Comparison of ENCODE assay signal across 8 cellular contexts in the genomic region with DNA sequence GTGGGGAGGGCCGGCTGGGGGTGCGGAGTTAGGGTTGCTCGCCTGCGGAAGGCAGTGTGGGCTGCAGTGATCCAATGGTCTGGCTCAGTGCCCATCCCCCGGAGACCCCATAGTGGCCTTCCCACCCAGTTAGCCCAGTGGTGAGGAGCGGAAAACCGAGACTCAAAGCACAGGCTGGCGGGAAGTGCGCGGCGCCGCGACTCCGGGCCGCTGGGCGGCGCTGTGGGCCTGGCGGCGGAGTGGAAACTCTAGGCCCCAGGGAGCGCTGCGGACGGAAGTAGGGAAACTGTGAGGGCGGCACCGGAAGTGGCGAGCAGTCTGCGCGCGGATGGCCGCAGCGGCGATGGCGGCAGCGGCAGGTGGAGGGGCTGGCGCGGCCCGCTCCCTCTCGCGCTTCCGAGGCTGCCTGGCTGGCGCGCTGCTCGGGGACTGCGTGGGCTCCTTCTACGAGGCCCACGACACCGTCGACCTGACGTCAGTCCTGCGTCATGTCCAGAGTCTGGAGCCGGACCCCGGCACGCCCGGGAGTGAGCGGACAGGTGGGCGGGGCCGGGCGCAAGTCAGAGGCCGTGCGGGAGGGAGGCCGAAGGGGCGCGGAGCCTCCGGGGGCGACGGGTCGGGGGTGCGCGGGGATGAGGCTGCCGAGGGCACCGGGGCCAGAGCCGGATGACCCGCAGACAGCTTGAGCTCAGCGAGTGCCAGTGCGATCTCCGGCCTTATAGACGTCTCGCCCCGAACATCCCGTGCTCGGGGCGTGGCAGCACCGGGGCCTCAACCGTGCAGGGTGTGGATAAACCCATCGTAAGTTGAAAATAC. TPM values are rescaled to one million over a fixed set of nuclear protein-coding genes. Genes with fewer than 3 reads are reported as not detected.
DNase-seq lines count a peak whose midpoint lies in the region; ATAC-seq, FAIRE-seq and TF ChIP-seq lines count a peak whose summit lies in the region.

TSS of gene ADPRS (plus strand) at position 316 of the 816 bp plus-strand sequence. CDS start at position 329, 13 bp downstream.

- peak within 1 kb of the TSS; percentile 86 for H3K27ac Mint-ChIP-seq in activated naive CD8-positive, alpha-beta T cell treated with anti-CD3 and anti-CD28 coated beads, Interleukin-2, amount 10 ng/mL, durations not matched to agents 7 days and 5 days

- H3K4me1 ChIP-seq in pancreas (peaks cover 0 to 9% (median 5%) of the 10 kb centered on the region in 3 donors), thyroid gland (peaks cover 23 to 42% of the 10 kb centered on the region in 2 donors)

- peak; percentile 100 for TF ChIP-seq CTCF in GM12874 (IDR thresholded peaks at IDR 0.05; ENCODE audit: insufficient read depth, low read depth, low read length)
- peak; percentile 98 for TF ChIP-seq CTCF in SU-DHL-6 (IDR thresholded peaks at IDR 0.05; ENCODE audit: insufficient read depth, low read length, poor library complexity, severe bottlenecking)
- peak; percentile 97 to 99 (median 99) for TF ChIP-seq CTCF in pancreas (IDR thresholded peaks at IDR 0.05)
- peak; percentile 88 to 100 (median 99) for TF ChIP-seq CTCF in thyroid gland (IDR thresholded peaks at IDR 0.05)

- H3K36me3 Mint-ChIP-seq in activated naive CD8-positive, alpha-beta T cell treated with anti-CD3 and anti-CD28 coated beads, Interleukin-2, amount 10 ng/mL, durations not matched to agents 7 days and 5 days: peaks cover 10% of the 10 kb centered on the region

- peaks cover 12% of the 10 kb centered on the region for H3K27me3 Mint-ChIP-seq in activated naive CD8-positive, alpha-beta T cell treated with anti-CD3 and anti-CD28 coated beads, Interleukin-2, amount 10 ng/mL, durations not matched to agents 7 days and 5 days

- H3K4me3 ChIP-seq in SU-DHL-6 (ENCODE audit: insufficient read depth, low read length, poor library complexity, severe bottlenecking) (peak within 1 kb of the TSS; percentile 96), pancreas (peak within 1 kb of the TSS; percentile 94 to 98 (median 96)), thyroid gland (replicated peaks in 1 of 3) (peak within 1 kb of the TSS; percentile 51 to 90 (median 73))

- no peaks in the 10 kb centered on the region for H3K9me2 ChIP-seq in SU-DHL-6 (replicated peaks; ENCODE audit: insufficient read depth, low read length)

- H3K36me3 ChIP-seq in SU-DHL-6 (ENCODE audit: low read length) (no peaks in the 10 kb centered on the region), pancreas (peaks cover 0 to 10% (median 6%) of the 10 kb centered on the region in 3 donors), thyroid gland (peaks cover 11 to 18% of the 10 kb centered on the region in 2 donors)

- peak; percentile 81 for ATAC-seq in HG02678 (IDR thresholded peaks at IDR 0.05; ENCODE audit: unreplicated experiment)
- ATAC-seq in activated naive CD8-positive, alpha-beta T cell treated with anti-CD3 and anti-CD28 coated beads, Interleukin-2, amount 10 ng/mL, durations not matched to agents 7 days and 5 days (ENCODE audit: low read depth): peak; percentile 88
- ATAC-seq in Right ventricle myocardium inferior: peak; percentile 94
- peak; percentile 87 to 92 (median 90) for ATAC-seq in pancreas

- no peaks in the 10 kb centered on the region for H3K27me3 ChIP-seq in SU-DHL-6 (ENCODE audit: low read length)
- no peaks in the 10 kb centered on the region for H3K27me3 ChIP-seq in pancreas
- no peaks in the 10 kb centered on the region for H3K27me3 ChIP-seq in thyroid gland

- TF ChIP-seq POLR2A in thyroid gland (IDR thresholded peaks at IDR 0.05): peak; percentile 79 to 91

- POLR2A ChIA-PET in activated naive CD8-positive, alpha-beta T cell treated with anti-CD3 and anti-CD28 coated beads, Interleukin-2, amount 10 ng/mL, durations not matched to agents 7 days and 5 days (lab: Charles Lee): no interaction called here

- DNase-seq in NCI-H1105 treated with DMSO at 0.1 percent for 48 hours (lab: John Stamatoyannopoulos, UW) (peak; percentile 85), Right ventricle myocardium inferior (ENCODE audit: missing footprints) (peak; percentile 94), pancreas (peak; percentile 84 to 96 (median 90)), thyroid gland (peak; percentile 85 to 86)
- DNase-seq in activated naive CD8-positive, alpha-beta T cell treated with anti-CD3 and anti-CD28 coated beads, Interleukin-2, amount 10 ng/mL, durations not matched to agents 7 days and 5 days: peak; percentile 94

- no peaks in the 10 kb centered on the region for H3K9me3 Mint-ChIP-seq in activated naive CD8-positive, alpha-beta T cell treated with anti-CD3 and anti-CD28 coated beads, Interleukin-2, amount 10 ng/mL, durations not matched to agents 7 days and 5 days

- H3K4me2 ChIP-seq in SU-DHL-6 (ENCODE audit: low read depth, low read length, poor library complexity, severe bottlenecking): peak within 1 kb of the TSS; percentile 91

- H3K4me3 Mint-ChIP-seq in activated naive CD8-positive, alpha-beta T cell treated with anti-CD3 and anti-CD28 coated beads, Interleukin-2, amount 10 ng/mL, durations not matched to agents 7 days and 5 days: peak within 1 kb of the TSS; percentile 87

- H3K9me3 ChIP-seq in SU-DHL-6 (ENCODE audit: insufficient read depth, low read length): no peaks in the 10 kb centered on the region
- no peaks in the 10 kb centered on the region for H3K9me3 ChIP-seq in pancreas
- no peaks in the 10 kb centered on the region for H3K9me3 ChIP-seq in thyroid gland

- no peaks in the 10 kb centered on the region for H3F3A ChIP-seq in SU-DHL-6 (ENCODE audit: insufficient read depth)

- peaks cover 14% of the 10 kb centered on the region for H3K79me2 ChIP-seq in SU-DHL-6 (ENCODE audit: insufficient read depth, low read length)

- peak within 1 kb of the TSS; percentile 99 for H2AFZ ChIP-seq in SU-DHL-6 (ENCODE audit: low read depth, low read length, severe bottlenecking)

- WGBS in pancreas, 2 donors: 1% methylated on average over 77 to 84 of the region's 84 CpGs
- 0 to 2% methylated on average over 9 to 21 of the region's 84 CpGs for WGBS in thyroid gland, 2 donors

- no peaks in the 10 kb centered on the region for H4K20me1 ChIP-seq in SU-DHL-6 (ENCODE audit: low read depth, low read length)

- H3K4me1 Mint-ChIP-seq in activated naive CD8-positive, alpha-beta T cell treated with anti-CD3 and anti-CD28 coated beads, Interleukin-2, amount 10 ng/mL, durations not matched to agents 7 days and 5 days: peaks cover 10% of the 10 kb centered on the region

- H3K9ac ChIP-seq in SU-DHL-6 (ENCODE audit: low read length): peak within 1 kb of the TSS; percentile 91

- FAIRE-seq in pancreas (lab: Jason Lieb, UNC): no peak

- intact Hi-C loops in Right ventricle myocardium inferior (cut with DNase I): loop anchor here (10.0 kb wide), 2 partner anchors 204 to 234 kb away; partner anchors contain the start of gene AGO1
- intact Hi-C loops in pancreas (cut with DNase I): no loop called here
- intact Hi-C loops in thyroid gland (cut with DNase I): loop anchor here (5.0 kb wide), 1 partner anchor 206 kb away; the partner anchor contains the start of gene AGO1

- H3K27ac ChIP-seq in SU-DHL-6 (ENCODE audit: low read depth, low read length): no peak within 1 kb of the TSS
- peak within 1 kb of the TSS; percentile 73 to 86 (median 83) for H3K27ac ChIP-seq in pancreas
- peak within 1 kb of the TSS; percentile 19 to 88 (median 84) for H3K27ac ChIP-seq in thyroid gland

RNA-seq across cellular contexts. Expression of gene ADPRS, which starts in this region (rescaled TPM):
- total RNA-seq in activated naive CD8-positive, alpha-beta T cell treated with anti-CD3 and anti-CD28 coated beads, Interleukin-2, amount 10 ng/mL, durations not matched to agents 7 days and 5 days: 10 to 100 TPM; 30.7 to 32.7 TPM
- 18.1 TPM for total RNA-seq in Right ventricle myocardium inferior
- 10 to 100 TPM in 2 of 6 donors, 1 to 10 TPM in 4; 6.1 to 13.2 (median 8.4) TPM for total RNA-seq in pancreas
- polyA plus RNA-seq in pancreas: 10 to 100 TPM; 14.9 to 28.8 TPM
- total RNA-seq in thyroid gland: 10 to 100 TPM; 31.8 to 50.1 (median 41.7) TPM

Comparison
In these comparisons a context has a peak if more than half of its experiments do, and no peak if none do; other contexts are left out.
1. intact Hi-C loops: an anchor here in Right ventricle myocardium inferior (10.0 kb wide) and thyroid gland (5.0 kb wide); none called in pancreas.